1 cellular context compared by ENCODE assay signal in the genomic region with DNA sequence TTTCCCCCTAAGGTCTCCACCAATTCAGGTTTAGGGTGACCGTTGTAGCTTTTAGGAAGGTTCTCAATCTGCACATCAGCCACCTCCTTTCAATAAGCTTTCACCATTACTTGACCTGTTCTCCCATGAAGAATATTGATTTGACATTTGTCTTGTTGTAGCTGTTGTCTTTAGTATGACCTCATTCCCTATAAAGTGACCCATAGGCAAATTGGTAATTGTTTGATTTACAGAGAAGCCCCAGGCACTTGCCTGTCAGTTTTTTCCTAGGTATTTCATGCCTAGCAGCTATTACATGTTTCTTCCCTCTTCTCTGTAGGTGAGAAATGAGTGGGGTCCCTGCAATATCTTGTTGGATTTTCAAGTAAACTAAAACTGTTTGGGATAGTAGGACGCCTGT.
TF ChIP-seq lines count a peak whose summit lies in the region.

No MANE protein-coding gene starts in this region.

TF ChIP-seq in HepG2, 621 proteins besides CTCF, POLR2A, EP300 and RAD21:
- TF ChIP-seq ATF7 (IDR thresholded peaks at IDR 0.05) = 0 out of 2 replicates have a peak, but pooled peaks have one; percentile 17
- no peak for TF ChIP-seq ATF7 (CRISPR knock-in tag; IDR thresholded peaks at IDR 0.05)
- no peak for TF ChIP-seq ZFP1 (CRISPR knock-in tag; IDR thresholded peaks at IDR 0.05)
- TF ChIP-seq, protein P1, sequence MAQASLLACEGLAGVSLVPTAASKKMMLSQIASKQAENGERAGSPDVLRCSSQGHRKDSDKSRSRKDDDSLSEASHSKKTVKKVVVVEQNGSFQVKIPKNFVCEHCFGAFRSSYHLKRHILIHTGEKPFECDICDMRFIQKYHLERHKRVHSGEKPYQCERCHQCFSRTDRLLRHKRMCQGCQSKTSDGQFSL (CRISPR knock-in tag; IDR thresholded peaks at IDR 0.05) = no peak
- peak; percentile 73 for TF ChIP-seq RBM22 (optimal IDR thresholded peaks at IDR 0.05; ENCODE audit: low read length)
- TF ChIP-seq TEAD2 (CRISPR knock-in tag; IDR thresholded peaks at IDR 0.05) = no peak
TF ChIP-seq in HepG2: peak in this region for 2.
